In genomic region chr4:1505511-1506451, GRCh38 we compare ENCODE assay signal across 25 cellular contexts.
DNase-seq lines count a peak whose midpoint lies in the region; ATAC-seq and TF ChIP-seq lines count a peak whose summit lies in the region.
"Had no signal": no experiment of that assay in that cellular context is flagged by ENCODE, and none has a peak within 500 bp of the region (broad histone marks: within the 10 kb centered on the region; RNA-seq: fewer than 3 reads in every experiment).

No MANE protein-coding gene starts in this region.

- TF ChIP-seq CTCF in activated B cell treated with CpG ODN at 0.5 μM for 24 hours (IDR thresholded peaks at IDR 0.05) (no peak), spleen (IDR thresholded peaks at IDR 0.05 in 8 of 11, conservative IDR thresholded peaks at IDR 0.05 in 3 of 11) (no peak), glutamatergic neuron (IDR thresholded peaks at IDR 0.05; ENCODE audit: partially characterized antibody, unreplicated experiment) (no peak)

- intact Hi-C loops in activated B cell treated with CpG ODN at 0.5 μM for 24 hours (cut with micrococcal nuclease) (no loop called here), spleen (cut with DNase I; ENCODE audit: low total_unique reads) (no loop called here)

- peak; percentile 35 for DNase-seq in activated CD8-positive, alpha-beta memory T cell treated with anti-CD3 and anti-CD28 coated beads, Interleukin-2, amount 50 U/mL, for 48 hours
- no peak for DNase-seq in activated CD8-positive, alpha-beta memory T cell treated with anti-CD3 and anti-CD28 coated beads, Interleukin-2, amount 50 U/mL, for 4 hours
- DNase-seq in activated B cell treated with CpG ODN at 0.5 μM for 24 hours, result peak; percentile 13
- peak; percentile 84 for DNase-seq in mesenteric fat pad (ENCODE audit: low spot score)
- peak; percentile 44 for DNase-seq in spleen
- no peak for DNase-seq in midbrain (lab: John Stamatoyannopoulos, UW)
- DNase-seq in glutamatergic neuron, result no peak
- DNase-seq in NOMO-1 (lab: John Stamatoyannopoulos, UW; ENCODE audit: unreplicated experiment in 2 of 2), result no peak
- DNase-seq: activated CD4-positive, alpha-beta T cell treated with anti-CD3 and anti-CD28 coated beads for 1 hour; activated CD8-positive, alpha-beta T cell treated with anti-CD3 and anti-CD28 coated beads for 36 hours; activated effector memory CD4-positive, alpha-beta T cell treated with anti-CD3 and anti-CD28 coated beads, Interleukin-2, amount 50 U/mL, for 16 hours; activated T-cell treated with anti-CD3 and anti-CD28 coated beads for 4 hours; CD4-positive, CD25-positive, alpha-beta regulatory T cell; cerebellar nuclear complex; mammary epithelial cell; NCI-H1105; NCI-H187 treated with DMSO at 0.1 percent for 48 hours; NCI-H2171 treated with DMSO at 0.1 percent for 48 hours; NCI-H524 treated with DMSO at 0.1 percent for 48 hours; stimulated activated naive CD8-positive, alpha-beta T cell treated with anti-CD3 and anti-CD28 coated beads, Interleukin-15, Interleukin-2, amounts not matched to agents 100 U/mL and 50 U/mL, for 24 hours; T-helper 1 cell had no signal

- ATAC-seq in activated B cell treated with CpG ODN at 0.5 μM for 24 hours (ENCODE audit: low read depth), result no peak
- ATAC-seq: activated CD8-positive, alpha-beta T cell treated with anti-CD3 and anti-CD28 coated beads for 36 hours; GM12878; Panc1; stimulated activated naive CD8-positive, alpha-beta T cell treated with anti-CD3 and anti-CD28 coated beads, Interleukin-15, Interleukin-2, amounts not matched to agents 100 U/mL and 50 U/mL, for 24 hours had no signal

- CTCF ChIA-PET in activated B cell treated with CpG ODN at 0.5 μM for 24 hours (lab: Charles Lee), result no interaction called here

- no peak overlapping the region for H3K27ac Mint-ChIP-seq in activated B cell treated with CpG ODN at 0.5 μM for 24 hours
- H3K27ac Mint-ChIP-seq in glutamatergic neuron (ENCODE audit: unreplicated experiment), result no peak overlapping the region
- H3K27ac Mint-ChIP-seq: activated CD8-positive, alpha-beta T cell treated with anti-CD3 and anti-CD28 coated beads for 36 hours; CD4-positive, CD25-positive, alpha-beta regulatory T cell had no signal

- H3K36me3 Mint-ChIP-seq in activated B cell treated with CpG ODN at 0.5 μM for 24 hours (ENCODE audit: low read depth), result no peaks in the 10 kb centered on the region
- H3K36me3 Mint-ChIP-seq in glutamatergic neuron (ENCODE audit: unreplicated experiment), result no peaks in the 10 kb centered on the region
- H3K36me3 Mint-ChIP-seq: CD4-positive, CD25-positive, alpha-beta regulatory T cell had no signal

- H3K9me3 Mint-ChIP-seq in activated B cell treated with CpG ODN at 0.5 μM for 24 hours, result no peaks in the 10 kb centered on the region
- H3K9me3 Mint-ChIP-seq in glutamatergic neuron (ENCODE audit: unreplicated experiment), result peaks cover 5% of the 10 kb centered on the region
- H3K9me3 Mint-ChIP-seq: activated CD8-positive, alpha-beta T cell treated with anti-CD3 and anti-CD28 coated beads for 36 hours; CD4-positive, CD25-positive, alpha-beta regulatory T cell had no signal

- no peak overlapping the region for H3K27ac ChIP-seq in spleen
- H3K27ac ChIP-seq: dorsolateral prefrontal cortex, SJCRH30 had no signal

- no peak for TF ChIP-seq POLR2A in spleen (IDR thresholded peaks at IDR 0.05)

- H3K4me3 ChIP-seq in spleen, result no peak overlapping the region
- H3K4me3 ChIP-seq: dorsolateral prefrontal cortex, GM12878, SJCRH30 had no signal

- POLR2A ChIA-PET in activated B cell treated with CpG ODN at 0.5 μM for 24 hours (lab: Charles Lee), result no interaction called here

- H3K4me3 Mint-ChIP-seq in activated B cell treated with CpG ODN at 0.5 μM for 24 hours (no peak overlapping the region), glutamatergic neuron (ENCODE audit: unreplicated experiment) (no peak overlapping the region)
- H3K4me3 Mint-ChIP-seq: activated CD8-positive, alpha-beta T cell treated with anti-CD3 and anti-CD28 coated beads for 36 hours; CD4-positive, CD25-positive, alpha-beta regulatory T cell had no signal

- H3K27me3 ChIP-seq in spleen (replicated peaks in 1 of 7), result peaks cover 0 to 95% (median 12%) of the 10 kb centered on the region in 7 donors
- H3K27me3 ChIP-seq: SJCRH30 had no signal

- H3K4me1 Mint-ChIP-seq in activated B cell treated with CpG ODN at 0.5 μM for 24 hours (no peaks in the 10 kb centered on the region), glutamatergic neuron (ENCODE audit: low read depth, unreplicated experiment) (peaks cover 5% of the 10 kb centered on the region)
- H3K4me1 Mint-ChIP-seq: CD4-positive, CD25-positive, alpha-beta regulatory T cell had no signal

- no peaks in the 10 kb centered on the region for H3K4me1 ChIP-seq in spleen

- H3K9me3 ChIP-seq in spleen, result no peaks in the 10 kb centered on the region
- H3K9me3 ChIP-seq: SJCRH30 had no signal

- H3K36me3 ChIP-seq in spleen, result no peaks in the 10 kb centered on the region
- H3K36me3 ChIP-seq: SJCRH30 had no signal

- peaks cover 2% of the 10 kb centered on the region for H3K27me3 Mint-ChIP-seq in activated B cell treated with CpG ODN at 0.5 μM for 24 hours
- H3K27me3 Mint-ChIP-seq in glutamatergic neuron (ENCODE audit: unreplicated experiment), result peaks cover 2% of the 10 kb centered on the region
- H3K27me3 Mint-ChIP-seq: activated CD8-positive, alpha-beta T cell treated with anti-CD3 and anti-CD28 coated beads for 36 hours had no signal

- WGBS in spleen, 5 donors, result 61 to 71% (median 64%) methylated on average over 21 to 24 of the region's 24 CpGs

Comparison
In these comparisons a context has a peak if more than half of its experiments do, and no peak if none do; other contexts are left out.
1. DNase-seq: peak in activated CD8-positive, alpha-beta memory T cell treated with anti-CD3 and anti-CD28 coated beads, Interleukin-2, amount 50 U/mL, for 48 hours (single experiment), activated B cell treated with CpG ODN at 0.5 μM for 24 hours (single experiment), mesenteric fat pad (single experiment) and spleen (single experiment); none in activated CD8-positive, alpha-beta memory T cell treated with anti-CD3 and anti-CD28 coated beads, Interleukin-2, amount 50 U/mL, for 4 hours (single experiment), midbrain (single experiment), glutamatergic neuron (single experiment) and NOMO-1 (0 of 2).